Comparison of ENCODE assay signal across 38 cellular contexts in genomic region chr3:47743855-47744254, GRCh38.
"Had no signal": no experiment of that assay in that cellular context is flagged by ENCODE, and none has a peak within 500 bp of the region (broad histone marks: within the 10 kb centered on the region; RNA-seq: fewer than 3 reads in every experiment).

No MANE protein-coding gene starts in this region.

- H3K27ac ChIP-seq: body of pancreas, breast epithelium, Peyer's patch, VCaP had no signal

- H3K9me3 ChIP-seq: body of pancreas, breast epithelium, MG63, Peyer's patch had no signal

- H3K4me3 ChIP-seq: body of pancreas, breast epithelium, MG63, Peyer's patch had no signal

- H3K27me3 Mint-ChIP-seq: activated CD4-positive, alpha-beta memory T cell treated with anti-CD3 and anti-CD28 coated beads, Interleukin-2, amount 10 ng/mL, durations not matched to agents 7 days and 5 days; activated CD8-positive, alpha-beta memory T cell treated with anti-CD3 and anti-CD28 coated beads, Interleukin-2, amount 10 ng/mL, durations not matched to agents 7 days and 5 days; activated naive CD4-positive, alpha-beta T cell treated with anti-CD3 and anti-CD28 coated beads, Interleukin-2, amount 50 U/mL, for 24 hours; activated naive CD8-positive, alpha-beta T cell treated with anti-CD3 and anti-CD28 coated beads, Interleukin-2, amount 10 ng/mL, durations not matched to agents 7 days and 5 days; activated T-helper 17 cell treated with anti-CD3 and anti-CD28 coated beads, Interleukin-2, amount 50 U/mL, for 72 hours; T-cell; T-helper 17 cell had no signal

- DNase-seq: activated CD4-positive, alpha-beta memory T cell treated with anti-CD3 and anti-CD28 coated beads, Interleukin-2, amount 10 ng/mL, durations not matched to agents 7 days and 5 days; activated CD4-positive, alpha-beta T cell treated with anti-CD3 and anti-CD28 coated beads for 1 hour; activated CD4-positive, alpha-beta T cell treated with anti-CD3 and anti-CD28 coated beads for 48 hours; activated CD4-positive, CD25-positive, alpha-beta regulatory T cell; activated CD8-positive, alpha-beta memory T cell treated with anti-CD3 and anti-CD28 coated beads for 24 hours; activated CD8-positive, alpha-beta memory T cell treated with anti-CD3 and anti-CD28 coated beads, Interleukin-2, amount 10 ng/mL, durations not matched to agents 7 days and 5 days; activated CD8-positive, alpha-beta memory T cell treated with anti-CD3 and anti-CD28 coated beads, Interleukin-2, amount 50 U/mL, for 48 hours; activated effector memory CD4-positive, alpha-beta T cell treated with anti-CD3 and anti-CD28 coated beads, Interleukin-2, amount 50 U/mL, for 16 hours; activated naive CD4-positive, alpha-beta T cell; activated naive CD8-positive, alpha-beta T cell treated with anti-CD3 and anti-CD28 coated beads, Interleukin-2, amount 10 ng/mL, durations not matched to agents 7 days and 5 days; activated T-cell treated with anti-CD3 and anti-CD28 coated beads, Interleukin-2, amount 50 U/mL, for 1 hour; activated T-cell treated with anti-CD3 and anti-CD28 coated beads, Interleukin-2, amount 50 U/mL, for 72 hours; body of pancreas; central memory CD4-positive, alpha-beta T cell; KG1; NCI-H1048; NCI-H1105 treated with DMSO at 0.1 percent for 48 hours; NCI-H1436; NCI-H1694; NCI-H1930; NCI-H2081 treated with DMSO at 0.1 percent for 48 hours; NCI-H345; NCI-H524 treated with DMSO at 0.1 percent for 48 hours; NK-92 treated with Interleukin-12 subunit alpha and Interleukin-12 subunit beta, amount 100 ng/mL, for 24 hours; PC-3; Peyer's patch; RPMI8226; SIG-M5; T-cell; T-helper 17 cell; T-helper 9 cell had no signal

- H3K36me3 ChIP-seq: breast epithelium had no signal

- H3K9me3 Mint-ChIP-seq: activated CD4-positive, alpha-beta memory T cell treated with anti-CD3 and anti-CD28 coated beads, Interleukin-2, amount 10 ng/mL, durations not matched to agents 7 days and 5 days; activated naive CD4-positive, alpha-beta T cell treated with anti-CD3 and anti-CD28 coated beads, Interleukin-2, amount 50 U/mL, for 24 hours; activated naive CD8-positive, alpha-beta T cell treated with anti-CD3 and anti-CD28 coated beads, Interleukin-2, amount 10 ng/mL, durations not matched to agents 7 days and 5 days; activated T-cell treated with anti-CD3 and anti-CD28 coated beads, Interleukin-2, amount 50 U/mL, for 72 hours; activated T-helper 17 cell treated with anti-CD3 and anti-CD28 coated beads, Interleukin-2, amount 50 U/mL, for 72 hours; T-cell had no signal

- ATAC-seq: activated CD8-positive, alpha-beta memory T cell treated with anti-CD3 and anti-CD28 coated beads, Interleukin-2, amount 10 ng/mL, durations not matched to agents 7 days and 5 days; activated T-cell treated with anti-CD3 and anti-CD28 coated beads, Interleukin-2, amount 50 U/mL, for 72 hours; activated T-helper 17 cell treated with anti-CD3 and anti-CD28 coated beads, Interleukin-2, amount 50 U/mL, for 72 hours; body of pancreas; PC-3; SK-N-SH treated with all-trans-retinoic acid at 6 μM for 48 hours; T-cell; T-helper 17 cell had no signal

- H3K27me3 ChIP-seq: body of pancreas, breast epithelium, MG63, Peyer's patch had no signal

- H3K4me3 Mint-ChIP-seq: activated CD4-positive, alpha-beta memory T cell treated with anti-CD3 and anti-CD28 coated beads, Interleukin-2, amount 10 ng/mL, durations not matched to agents 7 days and 5 days; activated CD8-positive, alpha-beta memory T cell treated with anti-CD3 and anti-CD28 coated beads, Interleukin-2, amount 10 ng/mL, durations not matched to agents 7 days and 5 days; activated naive CD4-positive, alpha-beta T cell treated with anti-CD3 and anti-CD28 coated beads, Interleukin-2, amount 50 U/mL, for 24 hours; activated naive CD8-positive, alpha-beta T cell treated with anti-CD3 and anti-CD28 coated beads, Interleukin-2, amount 10 ng/mL, durations not matched to agents 7 days and 5 days; activated T-cell treated with anti-CD3 and anti-CD28 coated beads, Interleukin-2, amount 50 U/mL, for 72 hours; activated T-helper 17 cell treated with anti-CD3 and anti-CD28 coated beads, Interleukin-2, amount 50 U/mL, for 72 hours; T-cell; T-helper 17 cell had no signal

- FAIRE-seq: astrocyte had no signal

- H3K4me1 ChIP-seq: body of pancreas, breast epithelium had no signal

- H3K27ac Mint-ChIP-seq: activated CD4-positive, alpha-beta memory T cell treated with anti-CD3 and anti-CD28 coated beads, Interleukin-2, amount 10 ng/mL, durations not matched to agents 7 days and 5 days; activated CD8-positive, alpha-beta memory T cell treated with anti-CD3 and anti-CD28 coated beads, Interleukin-2, amount 10 ng/mL, durations not matched to agents 7 days and 5 days; activated naive CD4-positive, alpha-beta T cell treated with anti-CD3 and anti-CD28 coated beads, Interleukin-2, amount 50 U/mL, for 24 hours; activated naive CD8-positive, alpha-beta T cell treated with anti-CD3 and anti-CD28 coated beads, Interleukin-2, amount 10 ng/mL, durations not matched to agents 7 days and 5 days; activated T-helper 17 cell treated with anti-CD3 and anti-CD28 coated beads, Interleukin-2, amount 50 U/mL, for 72 hours; T-cell had no signal
